In the genomic region with DNA sequence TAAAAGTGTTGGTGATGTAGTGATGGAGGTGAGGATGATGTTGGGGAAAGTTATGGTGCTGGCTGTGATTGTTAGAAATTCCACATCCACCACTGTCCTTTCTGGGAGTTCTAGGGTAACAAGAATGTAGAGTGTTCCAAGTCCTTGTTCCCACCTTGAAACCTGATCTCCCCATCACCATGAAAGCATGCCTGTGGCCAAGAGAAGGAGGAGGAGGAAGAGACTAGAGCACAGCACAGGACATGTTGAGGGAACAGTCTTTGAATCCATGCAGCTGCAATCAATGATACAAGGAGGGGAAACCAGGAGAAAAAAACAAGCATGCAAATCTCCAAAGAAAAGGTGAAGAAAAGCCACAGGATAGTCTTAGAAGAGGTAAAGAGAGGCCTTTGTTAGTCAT, we compare ENCODE assay signal across 17 cellular contexts. TPM values are rescaled to one million over a fixed set of nuclear protein-coding genes. Genes with fewer than 3 reads are reported as not detected.
DNase-seq lines count a peak whose midpoint lies in the region; ATAC-seq, FAIRE-seq and TF ChIP-seq lines count a peak whose summit lies in the region.
"Had no signal": no experiment of that assay in that cellular context is flagged by ENCODE, and none has a peak within 500 bp of the region (broad histone marks: within the 10 kb centered on the region; RNA-seq: fewer than 3 reads in every experiment).

No MANE protein-coding gene starts in this region.

- no peak overlapping the region for H3K4me3 ChIP-seq in HCT116 (replicated peaks in 1 of 2; ENCODE audit: low read depth in 1 of 2, low read length in 2 of 2)
- no peak overlapping the region for H3K4me3 ChIP-seq in iPS DF 6.9 (ENCODE audit: low read length)

- H3K27me3 ChIP-seq in HCT116 (ENCODE audit: insufficient read depth, low read length) (no peaks in the 10 kb centered on the region), iPS DF 6.9 (ENCODE audit: control insufficient read depth, insufficient read depth, low read length) (no peaks in the 10 kb centered on the region)
- H3K27me3 ChIP-seq: BE2C had no signal

- POLR2A ChIA-PET in HCT116 (lab: Charles Lee), result no interaction called here

- H2AFZ ChIP-seq in HCT116 (ENCODE audit: low read depth, low read length, poor library complexity, severe bottlenecking), result no peak overlapping the region

- H3K4me3 Mint-ChIP-seq in stimulated activated naive B cell treated with anti-CD40 and anti-IgM and Interleukin-4, amounts not matched to agents 10 μg/mL and 1 μg/mL and 100 μg/mL, for 72 hours, result no peak overlapping the region
- H3K4me3 Mint-ChIP-seq: CD4-positive, alpha-beta memory T cell had no signal

- H3K27ac ChIP-seq in HCT116 (ENCODE audit: low read depth, low read length) (no peak overlapping the region), iPS DF 6.9 (ENCODE audit: low read length) (no peak overlapping the region)

- H3K27ac Mint-ChIP-seq in stimulated activated naive B cell treated with anti-CD40 and anti-IgM and Interleukin-4, amounts not matched to agents 10 μg/mL and 1 μg/mL and 100 μg/mL, for 72 hours, result no peak overlapping the region
- H3K27ac Mint-ChIP-seq: CD4-positive, alpha-beta memory T cell had no signal

- peak; percentile 43; the same call in 1 of the 2 replicates for ATAC-seq in HCT116
- no peak for ATAC-seq in stimulated activated naive B cell treated with anti-CD40 and anti-IgM and Interleukin-4, amounts not matched to agents 10 μg/mL and 1 μg/mL and 100 μg/mL, for 72 hours (replicated peaks)

- H3K4me1 Mint-ChIP-seq in stimulated activated naive B cell treated with anti-CD40 and anti-IgM and Interleukin-4, amounts not matched to agents 10 μg/mL and 1 μg/mL and 100 μg/mL, for 72 hours, result no peaks in the 10 kb centered on the region
- H3K4me1 Mint-ChIP-seq: CD4-positive, alpha-beta memory T cell had no signal

- RAD21 ChIA-PET in HCT116 (lab: Charles Lee; ENCODE audit: low non-redundant PET in 1 of 2, low total read pairs in 2 of 2, uncharacterized antibody in 2 of 2, unreplicated experiment in 2 of 2), result no interaction called here

- H3K9me2 ChIP-seq in HCT116 (ENCODE audit: insufficient read depth), result no peaks in the 10 kb centered on the region

- no peak for TF ChIP-seq CTCF in HCT116 (IDR thresholded peaks at IDR 0.05 in 2 of 3, conservative IDR thresholded peaks at IDR 0.05 in 1 of 3; ENCODE audit: borderline replicate concordance in 1 of 3, insufficient read depth in 1 of 3, low read depth in 2 of 3, low read length in 2 of 3)

- no peaks in the 10 kb centered on the region for H4K20me1 ChIP-seq in HCT116 (ENCODE audit: insufficient read depth)

- CTCF ChIA-PET in HCT116 (lab: Charles Lee), result no interaction called here

- H3K9me3 ChIP-seq in HCT116 (ENCODE audit: control insufficient read depth in 1 of 2, insufficient read depth in 1 of 2, low read depth in 1 of 2, low read length in 2 of 2) (no peaks in the 10 kb centered on the region), iPS DF 6.9 (ENCODE audit: control insufficient read depth, insufficient read depth, low read length) (no peaks in the 10 kb centered on the region)
- H3K9me3 ChIP-seq: BE2C had no signal

- FAIRE-seq in urothelium cell line (lab: Jason Lieb, UNC), result no peak
- FAIRE-seq: G401.6, RCC 7860 had no signal

- H3K9me3 Mint-ChIP-seq in stimulated activated naive B cell treated with anti-CD40 and anti-IgM and Interleukin-4, amounts not matched to agents 10 μg/mL and 1 μg/mL and 100 μg/mL, for 72 hours, result no peaks in the 10 kb centered on the region
- H3K9me3 Mint-ChIP-seq: CD4-positive, alpha-beta memory T cell had no signal

- TF ChIP-seq RAD21 in HCT116 (IDR thresholded peaks at IDR 0.05; ENCODE audit: low read depth), result no peak

- intact Hi-C loops in HCT116 (cut with micrococcal nuclease), result no loop called here

- peaks cover 28 to 66% of the 10 kb centered on the region in 2 experiments for H3K4me1 ChIP-seq in HCT116 (ENCODE audit: control insufficient read depth in 1 of 2, insufficient read depth in 2 of 2, low read length in 2 of 2)
- H3K4me1 ChIP-seq in iPS DF 6.9 (ENCODE audit: control insufficient read depth, insufficient read depth, low read length), result peaks cover 12% of the 10 kb centered on the region; the same call in 1 of the 2 replicates
- H3K4me1 ChIP-seq: BE2C had no signal

- peaks cover 3 to 5% of the 10 kb centered on the region in 2 donors for H3K36me3 Mint-ChIP-seq in stimulated activated naive B cell treated with anti-CD40 and anti-IgM and Interleukin-4, amounts not matched to agents 10 μg/mL and 1 μg/mL and 100 μg/mL, for 72 hours
- H3K36me3 Mint-ChIP-seq: CD4-positive, alpha-beta memory T cell had no signal

- H3K79me2 ChIP-seq in HCT116 (ENCODE audit: insufficient read depth, low read length), result no peaks in the 10 kb centered on the region

- H3K4me2 ChIP-seq in HCT116 (ENCODE audit: low read length), result peak overlapping the region; percentile 49

- no TSS peak for BruUV-seq in HCT116 (replicated peaks; lab: Mats Ljungman, UMichigan)

- no peak for TF ChIP-seq POLR2A in HCT116 (IDR thresholded peaks at IDR 0.05; ENCODE audit: borderline replicate concordance, extremely low read depth, insufficient read depth, insufficient read length)

- no peaks in the 10 kb centered on the region for H3K27me3 Mint-ChIP-seq in stimulated activated naive B cell treated with anti-CD40 and anti-IgM and Interleukin-4, amounts not matched to agents 10 μg/mL and 1 μg/mL and 100 μg/mL, for 72 hours
- H3K27me3 Mint-ChIP-seq: CD4-positive, alpha-beta memory T cell had no signal

- no peak for DNase-seq in HCT116 (ENCODE audit: low read depth, low spot score)
- DNase-seq in NCI-H510A (lab: John Stamatoyannopoulos, UW), result peak; percentile 23
- DNase-seq in iPS DF 6.9 (ENCODE audit: low read depth, low spot score), result peak; percentile 22
- peak; percentile 46 for DNase-seq in urothelium cell line (ENCODE audit: low spot score)
- DNase-seq in HuH-7.5 (ENCODE audit: low spot score), result no peak
- no peak for DNase-seq in stimulated activated naive B cell treated with anti-CD40 and anti-IgM and Interleukin-4, amounts not matched to agents 10 μg/mL and 1 μg/mL and 100 μg/mL, for 72 hours
- no peak for DNase-seq in hypothalamus (lab: John Stamatoyannopoulos, UW)
- DNase-seq: BE2C; CD4-positive, alpha-beta memory T cell; DMS79; NCI-H1048; NCI-H446 treated with DMSO at 0.1 percent for 48 hours; NCI-H82; SHP77 treated with DMSO at 0.1 percent for 48 hours had no signal

- H3K36me3 ChIP-seq in HCT116 (ENCODE audit: control insufficient read depth in 1 of 2, insufficient read depth in 2 of 2, low read length in 2 of 2), result no peaks in the 10 kb centered on the region
- no peaks in the 10 kb centered on the region for H3K36me3 ChIP-seq in iPS DF 6.9 (ENCODE audit: control insufficient read depth, insufficient read depth, low read length)
- H3K36me3 ChIP-seq: BE2C had no signal

- H3K9ac ChIP-seq in HCT116 (ENCODE audit: low read length), result no peak overlapping the region

TF ChIP-seq in HCT116, 20 proteins besides CTCF, POLR2A, EP300 and RAD21:
- TF ChIP-seq, protein P1, sequence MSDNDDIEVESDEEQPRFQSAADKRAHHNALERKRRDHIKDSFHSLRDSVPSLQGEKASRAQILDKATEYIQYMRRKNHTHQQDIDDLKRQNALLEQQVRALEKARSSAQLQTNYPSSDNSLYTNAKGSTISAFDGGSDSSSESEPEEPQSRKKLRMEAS (IDR thresholded peaks at IDR 0.05), result peak; percentile 34; the same call in 1 of the 2 replicates
- no peak for TF ChIP-seq CEBPB (IDR thresholded peaks at IDR 0.05; ENCODE audit: low read depth)
- TF ChIP-seq TCF7L2 (IDR thresholded peaks at IDR 0.05; ENCODE audit: borderline replicate concordance, extremely low read depth, insufficient read depth, insufficient read length), result peak; percentile 24

RNA-seq across cellular contexts. Expression of a gene that starts 45.9 kb away (rescaled TPM):
- total RNA-seq in HCT116 (2021; ENCODE audit: unreplicated experiment), result 36.4 TPM
- 46.0 and 46.3 TPM in 2 replicates for polyA plus RNA-seq in HCT116 (2012)
- polyA plus RNA-seq: AG04450; CD4-positive, alpha-beta memory T cell had no signal

RNA-seq across cellular contexts. Expression of a gene that starts 59.0 kb away (rescaled TPM):
- 18.7 TPM for total RNA-seq in HCT116 (2021; ENCODE audit: unreplicated experiment)
- polyA plus RNA-seq in HCT116 (2012), result 16.2 and 18.9 TPM in 2 replicates

Comparison
In these comparisons a context has a peak if more than half of its experiments do, and no peak if none do; other contexts are left out.
1. DNase-seq: peak in NCI-H510A (single experiment), iPS DF 6.9 (single experiment) and urothelium cell line (single experiment); none in HCT116 (single experiment), HuH-7.5 (single experiment), stimulated activated naive B cell treated with anti-CD40 and anti-IgM and Interleukin-4, amounts not matched to agents 10 μg/mL and 1 μg/mL and 100 μg/mL, for 72 hours (single experiment) and hypothalamus (0 of 51).